In genomic region chr20:49313271-49313670, GRCh38 we compare ENCODE assay signal across 19 cellular contexts.
A peak's percentile ranks its signal among the peaks of the same experiment; 100 is the strongest.
DNase-seq lines count a peak whose midpoint lies in the region; ATAC-seq and TF ChIP-seq lines count a peak whose summit lies in the region.
"Had no signal": no experiment of that assay in that cellular context is flagged by ENCODE, and none has a peak within 500 bp of the region (broad histone marks: within the 10 kb centered on the region; RNA-seq: fewer than 3 reads in every experiment).

No MANE protein-coding gene starts in this region.

- H2AFZ ChIP-seq in DND-41 (ENCODE audit: low read depth, low read length): no peak overlapping the region
- H2AFZ ChIP-seq: GM23338 had no signal

- no peak for DNase-seq in DND-41
- DNase-seq in head of caudate nucleus: peak in 24 of 42 donors; percentile 7 to 71 (median 44)
- DNase-seq in pons (ENCODE audit: low spot score): peak; percentile 51
- DNase-seq in NCI-H1694 (lab: John Stamatoyannopoulos, UW): no peak
- no peak for DNase-seq in NK-92 treated with Interleukin-12 subunit alpha and Interleukin-12 subunit beta, amount 100 ng/mL, for 24 hours (lab: John Stamatoyannopoulos, UW)
- DNase-seq in DMS153 (lab: John Stamatoyannopoulos, UW): no peak
- DNase-seq: DMS79 treated with DMSO at 0.1 percent for 48 hours, IMR-90, NCI-H1417, NCI-H187 treated with DMSO at 0.1 percent for 48 hours, NCI-H345, NCI-H526, Right ventricle myocardium superior had no signal

- H3K36me3 ChIP-seq in DND-41 (ENCODE audit: insufficient read depth, low read length): no peaks in the 10 kb centered on the region

- no peak overlapping the region for H3K4me3 ChIP-seq in DND-41 (ENCODE audit: low read depth in 1 of 2, low read length in 2 of 2)
- H3K4me3 ChIP-seq: GM23338, SK-N-MC had no signal

- no peak for TF ChIP-seq CTCF in DND-41 (IDR thresholded peaks at IDR 0.05; ENCODE audit: borderline replicate concordance, extremely low read depth, low read length, poor library complexity, severe bottlenecking)

- no peaks in the 10 kb centered on the region for H3K79me2 ChIP-seq in DND-41 (ENCODE audit: insufficient read depth, low read length)

- H3K27ac ChIP-seq in DND-41 (ENCODE audit: low read length) (no peak overlapping the region), angular gyrus (ENCODE audit: low read depth, low read length) (peak overlapping the region; percentile 34)
- H3K27ac ChIP-seq: HL-60, SK-N-MC had no signal

- ATAC-seq in DND-41 (ENCODE audit: insufficient read depth, low read depth): peak; percentile 22; the same call in 1 of the 3 replicates
- no peak for ATAC-seq in HG02623 (IDR thresholded peaks at IDR 0.05; ENCODE audit: unreplicated experiment)
- ATAC-seq: GM23338, HCT116 had no signal

- no peak overlapping the region for H3K4me2 ChIP-seq in DND-41 (ENCODE audit: insufficient read depth, low read length)
- H3K4me2 ChIP-seq: GM23338 had no signal

- peaks cover 3% of the 10 kb centered on the region; the same call in 1 of the 2 replicates for H3K4me1 ChIP-seq in DND-41 (ENCODE audit: insufficient read depth, low read length)

- peaks cover 18% of the 10 kb centered on the region for H3K27me3 ChIP-seq in DND-41 (ENCODE audit: insufficient read depth, low read length, poor library complexity)

- H4K20me1 ChIP-seq in DND-41 (ENCODE audit: insufficient read depth, low read length): no peaks in the 10 kb centered on the region

- intact Hi-C loops in head of caudate nucleus (cut with DNase I): no loop called here

- no peak overlapping the region for H3K9ac ChIP-seq in DND-41 (ENCODE audit: low read depth, low read length)

- H3K9me3 ChIP-seq in DND-41 (ENCODE audit: insufficient read depth, low read length, severe bottlenecking): peaks cover 3% of the 10 kb centered on the region

Comparison
In these comparisons a context has a peak if more than half of its experiments do, and no peak if none do; other contexts are left out.
1. DNase-seq: peak in head of caudate nucleus (24 of 42) and pons (single experiment); none in DND-41 (single experiment), NCI-H1694 (single experiment), NK-92 treated with Interleukin-12 subunit alpha and Interleukin-12 subunit beta, amount 100 ng/mL, for 24 hours (single experiment) and DMS153 (single experiment).